Comparison of ENCODE assay signal across 17 cellular contexts in the genomic region with DNA sequence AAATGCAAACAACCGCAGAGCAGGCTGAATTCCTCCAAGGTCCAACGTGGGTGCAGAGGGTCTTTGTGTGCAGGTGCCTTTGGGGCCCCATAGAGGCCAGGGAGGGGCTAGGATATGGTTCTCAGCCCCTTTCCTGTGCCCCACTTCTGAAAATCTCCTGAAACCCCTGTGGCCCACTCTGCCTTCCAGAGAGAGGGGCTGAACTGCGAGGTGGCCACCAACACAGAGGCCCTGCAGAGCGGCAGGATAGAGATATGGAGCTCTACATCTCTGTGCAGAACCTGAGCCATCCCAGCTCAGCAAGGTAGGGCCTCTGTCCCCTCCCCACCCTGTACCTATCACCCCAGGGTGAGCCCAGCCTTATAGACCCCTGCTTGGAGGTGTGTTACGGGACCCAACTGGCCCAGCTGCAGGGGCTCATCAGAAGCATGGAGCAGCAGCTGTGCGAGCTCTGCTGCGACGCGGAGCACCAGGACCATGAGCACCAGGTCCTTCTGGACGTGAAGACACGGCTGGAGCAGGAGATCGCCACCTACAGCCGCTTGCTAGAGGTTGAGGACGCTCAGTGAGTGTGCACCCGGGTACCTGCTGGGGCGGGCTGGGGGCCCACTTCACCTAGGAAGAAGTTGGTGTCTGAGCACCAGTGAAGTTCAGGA.
DNase-seq lines count a peak whose midpoint lies in the region; ATAC-seq and TF ChIP-seq lines count a peak whose summit lies in the region.
"Had no signal": no experiment of that assay in that cellular context is flagged by ENCODE, and none has a peak within 500 bp of the region (broad histone marks: within the 10 kb centered on the region; RNA-seq: fewer than 3 reads in every experiment).

No MANE protein-coding gene starts in this region.

- H3K4me3 Mint-ChIP-seq in effector memory CD8-positive, alpha-beta T cell = peak overlapping the region; percentile 25 to 48
- peak overlapping the region; percentile 71 for H3K4me3 Mint-ChIP-seq in nephron progenitor cell

- no peak overlapping the region for H3K27ac ChIP-seq in tibial artery
- H3K27ac ChIP-seq: vagina had no signal

- H3K36me3 ChIP-seq in tibial artery = no peaks in the 10 kb centered on the region
- H3K36me3 ChIP-seq: HAP-1, vagina had no signal

- no peak overlapping the region for H3K4me3 ChIP-seq in tibial artery
- H3K4me3 ChIP-seq: HAP-1, K562 had no signal

- H3K27ac Mint-ChIP-seq in effector memory CD8-positive, alpha-beta T cell = no peak overlapping the region
- no peak overlapping the region for H3K27ac Mint-ChIP-seq in nephron progenitor cell

- intact Hi-C loops in tibial artery (cut with DNase I; ENCODE audit: low total_unique reads) = no loop called here

- ATAC-seq in effector memory CD8-positive, alpha-beta T cell (replicated peaks) = no peak
- ATAC-seq: K562, Panc1 had no signal

- peaks cover 0 to 17% (median 12%) of the 10 kb centered on the region in 4 donors for H3K4me1 ChIP-seq in tibial artery
- H3K4me1 ChIP-seq: HAP-1 had no signal

- peaks cover 27 to 54% of the 10 kb centered on the region in 2 donors for H3K27me3 Mint-ChIP-seq in effector memory CD8-positive, alpha-beta T cell
- H3K27me3 Mint-ChIP-seq in nephron progenitor cell (ENCODE audit: low read depth, poor library complexity) = peaks cover 72% of the 10 kb centered on the region

- H3K9me3 Mint-ChIP-seq in effector memory CD8-positive, alpha-beta T cell = no peaks in the 10 kb centered on the region
- peaks cover 24% of the 10 kb centered on the region for H3K9me3 Mint-ChIP-seq in nephron progenitor cell

- peak; percentile 38 for DNase-seq in activated effector memory CD4-positive, alpha-beta T cell treated with anti-CD3 and anti-CD28 coated beads, Interleukin-2, amount 50 U/mL, for 16 hours
- DNase-seq in activated effector memory CD4-positive, alpha-beta T cell treated with Interleukin-2 at 50 U/mL for 16 hours = no peak
- no peak for DNase-seq in effector memory CD8-positive, alpha-beta T cell
- DNase-seq in nephron progenitor cell (no peak), tibial artery (peak; percentile 3 to 46), DMS 273 (lab: John Stamatoyannopoulos, UW; ENCODE audit: unreplicated experiment) (no peak), HuH-7 (ENCODE audit: low spot score) (no peak), amygdala (lab: John Stamatoyannopoulos, UW) (no peak)
- DNase-seq: CD4-positive, alpha-beta memory T cell; mammary epithelial cell; NCI-H1048; NCI-H748 treated with DMSO at 0.1 percent for 48 hours; stimulated activated CD4-positive, alpha-beta T cell treated with anti-CD3 and anti-CD28 coated beads, Interleukin-4, amount 100 ng/mL, for 4 hours had no signal

- H3K4me1 Mint-ChIP-seq in effector memory CD8-positive, alpha-beta T cell (ENCODE audit: low read depth in 2 of 2) = peaks cover 0 to 1% of the 10 kb centered on the region in 2 donors
- H3K4me1 Mint-ChIP-seq in nephron progenitor cell = peaks cover 11% of the 10 kb centered on the region

- H3K27me3 ChIP-seq in tibial artery = peaks cover 0 to 47% of the 10 kb centered on the region in 2 donors
- H3K27me3 ChIP-seq: vagina had no signal

- peaks cover 0 to 6% (median 0%) of the 10 kb centered on the region in 3 donors for H3K9me3 ChIP-seq in tibial artery
- H3K9me3 ChIP-seq: HAP-1, vagina had no signal

- H3K36me3 Mint-ChIP-seq in effector memory CD8-positive, alpha-beta T cell (ENCODE audit: insufficient read depth) = peaks cover 3% of the 10 kb centered on the region
- H3K36me3 Mint-ChIP-seq in nephron progenitor cell (ENCODE audit: low read depth) = no peaks in the 10 kb centered on the region
- H3K36me3 Mint-ChIP-seq: CD4-positive, alpha-beta memory T cell had no signal

- TF ChIP-seq CTCF in nephron progenitor cell (IDR thresholded peaks at IDR 0.05) (no peak), tibial artery (IDR thresholded peaks at IDR 0.05) (no peak)

Comparison
In these comparisons a context has a peak if more than half of its experiments do, and no peak if none do; other contexts are left out.
1. DNase-seq: peak in activated effector memory CD4-positive, alpha-beta T cell treated with anti-CD3 and anti-CD28 coated beads, Interleukin-2, amount 50 U/mL, for 16 hours (single experiment) and tibial artery (2 of 2); none in activated effector memory CD4-positive, alpha-beta T cell treated with Interleukin-2 at 50 U/mL for 16 hours (single experiment), effector memory CD8-positive, alpha-beta T cell (0 of 3), nephron progenitor cell (single experiment), DMS 273 (single experiment), HuH-7 (single experiment) and amygdala (0 of 56).